8 cellular contexts compared by ENCODE assay signal in the genomic region with DNA sequence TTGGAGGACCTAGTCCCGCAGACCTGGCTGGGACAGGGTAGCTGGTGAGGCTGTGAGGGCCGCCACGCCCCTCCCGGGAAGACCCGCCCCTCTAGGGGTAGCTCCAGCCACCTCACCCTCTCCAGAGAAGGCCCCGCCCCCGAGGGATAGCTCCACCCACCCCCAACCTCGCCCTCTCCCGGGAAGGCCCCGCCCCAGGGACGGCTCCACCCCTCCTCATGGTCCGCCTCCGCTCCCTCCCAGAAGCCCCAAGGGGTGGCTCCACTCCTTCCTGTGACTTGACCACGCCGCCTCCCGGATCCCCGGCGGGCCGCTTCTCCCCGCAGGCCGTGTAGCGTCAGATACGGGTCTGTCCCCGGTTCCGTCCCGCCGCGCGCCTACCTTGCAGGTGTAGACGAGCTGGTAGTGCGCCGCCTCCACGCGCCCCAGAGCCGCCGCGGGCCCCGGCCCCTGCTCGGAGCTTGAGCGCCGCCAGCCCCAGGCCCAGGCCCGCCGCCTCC.
DNase-seq lines count a peak whose midpoint lies in the region; ATAC-seq lines count a peak whose summit lies in the region.

No MANE protein-coding gene starts in this region.

- ATAC-seq in GM18873 (IDR thresholded peaks at IDR 0.05; ENCODE audit: low FRiP score, unreplicated experiment), result peak; percentile 47
- peak; percentile 83 for ATAC-seq in HG03108 (IDR thresholded peaks at IDR 0.05; ENCODE audit: unreplicated experiment)

- peak overlapping the region; percentile 44 for H3K27ac ChIP-seq in caudate nucleus (ENCODE audit: low read depth, low read length)

- DNase-seq in AG08395 (ENCODE audit: low spot score) (peak; percentile 99), NCI-H2171 treated with DMSO at 0.1 percent for 48 hours (lab: John Stamatoyannopoulos, UW) (peak; percentile 92), caudate nucleus (lab: John Stamatoyannopoulos, UW) (peak in 60 of 61 donors; percentile 49 to 98 (median 91)), islet precursor cell (peak; percentile 99)
- peak; percentile 84 to 94 (median 87) for DNase-seq in activated CD4-positive, CD25-positive, alpha-beta regulatory T cell (lab: John Stamatoyannopoulos, UW)
- DNase-seq in stimulated activated CD4-positive, alpha-beta T cell treated with anti-CD3 and anti-CD28 coated beads, Interleukin-12 subunit alpha, Interleukin-12 subunit beta, amount 100 ng/mL, for 48 hours (ENCODE audit: low read depth in 2 of 3, low spot score in 1 of 3), result peak; percentile 94 to 98 (median 97)

Comparison
In these comparisons a context has a peak if more than half of its experiments do, and no peak if none do; other contexts are left out.
1. Peak in every context shown above with its lines: DNase-seq, ATAC-seq and H3K27ac ChIP-seq.